ENCODE assay signal across 10 cellular contexts in the genomic region with DNA sequence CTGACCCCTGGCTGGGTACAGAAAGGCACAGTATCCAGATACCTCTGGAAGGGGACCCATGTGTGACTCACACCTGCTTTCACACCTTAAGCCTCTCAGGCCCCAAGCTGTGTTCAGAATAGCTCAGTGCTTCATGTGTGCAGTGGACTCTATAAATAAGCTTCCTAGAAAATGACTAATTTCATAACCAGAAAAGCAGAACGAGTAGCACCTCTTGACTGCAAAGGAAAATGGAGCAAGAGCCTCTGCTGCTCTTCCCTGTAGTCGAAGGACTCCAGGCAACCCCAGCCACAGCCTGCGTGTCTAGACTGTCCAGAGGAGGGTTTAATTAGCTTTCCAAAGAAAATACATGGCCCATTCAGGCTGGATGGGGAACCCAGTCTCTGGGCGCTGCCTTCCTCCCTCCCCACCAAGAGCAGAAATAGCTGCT. TPM values are rescaled to one million over a fixed set of nuclear protein-coding genes. Genes with fewer than 3 reads are reported as not detected.
DNase-seq lines count a peak whose midpoint lies in the region; ATAC-seq and TF ChIP-seq lines count a peak whose summit lies in the region.
"Had no signal": no experiment of that assay in that cellular context is flagged by ENCODE, and none has a peak within 500 bp of the region (broad histone marks: within the 10 kb centered on the region; RNA-seq: fewer than 3 reads in every experiment).

No MANE protein-coding gene starts in this region.

- H3K9me3 Mint-ChIP-seq in mesothelial cell of epicardium: no peaks in the 10 kb centered on the region
- H3K9me3 Mint-ChIP-seq: CD4-positive, alpha-beta T cell had no signal

- no TSS peak for BruUV-seq in mammary epithelial cell (replicated peaks; lab: Mats Ljungman, UMichigan)

- TF ChIP-seq POLR2A in thyroid gland (IDR thresholded peaks at IDR 0.05): no peak

- dilution Hi-C loops in mammary epithelial cell (cut with HindIII; ENCODE audit: low sequenced_read_pairs): no loop called here

- H3K27me3 ChIP-seq in OCI-LY3 (ENCODE audit: low read depth, low read length) (peaks cover 53% of the 10 kb centered on the region), thyroid gland (no peaks in the 10 kb centered on the region), mammary epithelial cell (ENCODE audit: insufficient read depth, low read length) (no peaks in the 10 kb centered on the region)

- H3K9ac ChIP-seq in OCI-LY3 (ENCODE audit: low read length) (no peak overlapping the region), mammary epithelial cell (ENCODE audit: insufficient read depth, low read length) (no peak overlapping the region)

- H3K4me3 Mint-ChIP-seq in mesothelial cell of epicardium: no peak overlapping the region
- H3K4me3 Mint-ChIP-seq: CD4-positive, alpha-beta T cell had no signal

- H2AFZ ChIP-seq in OCI-LY3 (ENCODE audit: low read depth, low read length): no peak overlapping the region
- H2AFZ ChIP-seq in mammary epithelial cell (ENCODE audit: low read depth, low read length): no peak overlapping the region

- H4K20me1 ChIP-seq in OCI-LY3 (ENCODE audit: insufficient read depth, low read length) (0 out of 2 replicates have a peak, but pooled peaks cover 1% of the 10 kb centered on the region), mammary epithelial cell (ENCODE audit: insufficient read depth, low read length) (no peaks in the 10 kb centered on the region)

- H3K27ac Mint-ChIP-seq in mesothelial cell of epicardium: no peak overlapping the region
- H3K27ac Mint-ChIP-seq: CD4-positive, alpha-beta T cell had no signal

- H3K4me3 ChIP-seq in OCI-LY3 (ENCODE audit: low read length): peak overlapping the region; percentile 37
- H3K4me3 ChIP-seq in thyroid gland (replicated peaks in 1 of 3): no peak overlapping the region
- H3K4me3 ChIP-seq in mammary epithelial cell (replicated peaks in 1 of 3; ENCODE audit: insufficient read depth in 1 of 3, low read depth in 2 of 3, low read length in 3 of 3): no peak overlapping the region

- peak; percentile 81 for DNase-seq in CD1c-positive myeloid dendritic cell (ENCODE audit: extremely low spot score)
- no peak for DNase-seq in thyroid gland
- no peak for DNase-seq in mammary epithelial cell
- DNase-seq in dermis blood vessel endothelial cell: no peak
- no peak for DNase-seq in mesothelial cell of epicardium (ENCODE audit: low spot score in 2 of 2, unreplicated experiment in 2 of 2)
- DNase-seq: CD4-positive, alpha-beta T cell had no signal

- H3K4me2 ChIP-seq in OCI-LY3 (ENCODE audit: low read length) (peak overlapping the region; percentile 72), mammary epithelial cell (ENCODE audit: insufficient read depth, low read depth, low read length) (no peak overlapping the region)

- WGBS in thyroid gland, 2 donors: 50 to 54% methylated on average over 4 of the region's 4 CpGs
- WGBS in mammary epithelial cell (ENCODE audit: low coverage, missing lambda C conversion rate): 79% methylated on average over 4 of the region's 4 CpGs

- H3K4me1 ChIP-seq in OCI-LY3 (ENCODE audit: low read length): peaks cover 36% of the 10 kb centered on the region
- H3K4me1 ChIP-seq in thyroid gland: no peaks in the 10 kb centered on the region
- H3K4me1 ChIP-seq in mammary epithelial cell (ENCODE audit: insufficient read depth, low read length): peaks cover 9% of the 10 kb centered on the region

- H3K9me3 ChIP-seq in OCI-LY3 (ENCODE audit: insufficient read depth, low read length): no peaks in the 10 kb centered on the region
- no peaks in the 10 kb centered on the region for H3K9me3 ChIP-seq in thyroid gland
- H3K9me3 ChIP-seq in mammary epithelial cell (replicated peaks; ENCODE audit: insufficient read depth, low read length): no peaks in the 10 kb centered on the region

- no peaks in the 10 kb centered on the region for H3K36me3 Mint-ChIP-seq in mesothelial cell of epicardium

- ATAC-seq in GM19035 (IDR thresholded peaks at IDR 0.05; ENCODE audit: unreplicated experiment) (peak; percentile 75), HG02943 (IDR thresholded peaks at IDR 0.05; ENCODE audit: low read depth, unreplicated experiment) (peak; percentile 72)

- TF ChIP-seq CTCF in OCI-LY3 (IDR thresholded peaks at IDR 0.05; ENCODE audit: low read depth, low read length): no peak
- TF ChIP-seq CTCF in thyroid gland (IDR thresholded peaks at IDR 0.05): no peak
- TF ChIP-seq CTCF in mammary epithelial cell (conservative IDR thresholded peaks at IDR 0.05 in 1 of 2, IDR thresholded peaks at IDR 0.05 in 1 of 2; ENCODE audit: extremely low read depth in 1 of 2, insufficient read depth in 1 of 2, low read depth in 1 of 2, low read length in 2 of 2): no peak
- no peak for TF ChIP-seq CTCF in mesothelial cell of epicardium (IDR thresholded peaks at IDR 0.05; ENCODE audit: unreplicated experiment)

- CTCF ChIA-PET in mammary epithelial cell (lab: Charles Lee; ENCODE audit: low non-redundant PET): no interaction called here

- in situ Hi-C loops in mammary epithelial cell (cut with MboI; ENCODE audit: low sequenced_read_pairs in 2 of 2): no loop called here

- H3K36me3 ChIP-seq in OCI-LY3 (replicated peaks; ENCODE audit: low read depth, low read length) (no peaks in the 10 kb centered on the region), thyroid gland (no peaks in the 10 kb centered on the region), mammary epithelial cell (ENCODE audit: insufficient read depth, low read length) (no peaks in the 10 kb centered on the region)

- intact Hi-C loops in thyroid gland (cut with DNase I): no loop called here
- intact Hi-C loops in mammary epithelial cell (cut with micrococcal nuclease): no loop called here

- H3K27ac ChIP-seq in OCI-LY3 (ENCODE audit: low read length) (no peak overlapping the region), thyroid gland (no peak overlapping the region), mammary epithelial cell (ENCODE audit: insufficient read depth, low read depth, low read length) (no peak overlapping the region)
- H3K27ac ChIP-seq: VCaP had no signal

- H3K27me3 Mint-ChIP-seq in mesothelial cell of epicardium (ENCODE audit: low read depth): peaks cover 40% of the 10 kb centered on the region

- H3K4me1 Mint-ChIP-seq in mesothelial cell of epicardium: no peaks in the 10 kb centered on the region

- no peaks in the 10 kb centered on the region for H3K79me2 ChIP-seq in OCI-LY3 (ENCODE audit: low read length)
- no peaks in the 10 kb centered on the region for H3K79me2 ChIP-seq in mammary epithelial cell (ENCODE audit: insufficient read depth, low read length)

RNA-seq across cellular contexts. Expression of a gene that starts 23.1 kb away (rescaled TPM):
- 1 to 10 TPM in 1 of 4 donors, under 1 TPM in 2, not detected in 1; 0.44 to 1.1 (median 0.56) TPM for total RNA-seq in thyroid gland
- total RNA-seq in mammary epithelial cell: not detected
- not detected for polyA plus RNA-seq in mammary epithelial cell
- polyA minus RNA-seq in mammary epithelial cell: not detected
- not detected in 2 replicates for total RNA-seq in dermis blood vessel endothelial cell
- total RNA-seq in mesothelial cell of epicardium: 2.5 to 3.3 TPM (median 2.7 TPM) in 3 replicates
- total RNA-seq: CD4-positive, alpha-beta T cell had no signal

RNA-seq across cellular contexts. Expression of a gene that starts 42.5 kb away (rescaled TPM):
- total RNA-seq in thyroid gland: under 1 TPM in 3 of 4 donors, not detected in 1; 0.33 to 0.93 (median 0.78) TPM
- under 1 TPM; under 0.01 to 0.26 TPM for total RNA-seq in mammary epithelial cell
- 0.03 TPM for polyA plus RNA-seq in mammary epithelial cell
- not detected for polyA minus RNA-seq in mammary epithelial cell
- 0.19 TPM in 1 of 2 replicates, not detected in the other for total RNA-seq in dermis blood vessel endothelial cell
- total RNA-seq in mesothelial cell of epicardium: 0.24 to 0.47 TPM (median 0.45 TPM) in 3 replicates
